In the genomic region with DNA sequence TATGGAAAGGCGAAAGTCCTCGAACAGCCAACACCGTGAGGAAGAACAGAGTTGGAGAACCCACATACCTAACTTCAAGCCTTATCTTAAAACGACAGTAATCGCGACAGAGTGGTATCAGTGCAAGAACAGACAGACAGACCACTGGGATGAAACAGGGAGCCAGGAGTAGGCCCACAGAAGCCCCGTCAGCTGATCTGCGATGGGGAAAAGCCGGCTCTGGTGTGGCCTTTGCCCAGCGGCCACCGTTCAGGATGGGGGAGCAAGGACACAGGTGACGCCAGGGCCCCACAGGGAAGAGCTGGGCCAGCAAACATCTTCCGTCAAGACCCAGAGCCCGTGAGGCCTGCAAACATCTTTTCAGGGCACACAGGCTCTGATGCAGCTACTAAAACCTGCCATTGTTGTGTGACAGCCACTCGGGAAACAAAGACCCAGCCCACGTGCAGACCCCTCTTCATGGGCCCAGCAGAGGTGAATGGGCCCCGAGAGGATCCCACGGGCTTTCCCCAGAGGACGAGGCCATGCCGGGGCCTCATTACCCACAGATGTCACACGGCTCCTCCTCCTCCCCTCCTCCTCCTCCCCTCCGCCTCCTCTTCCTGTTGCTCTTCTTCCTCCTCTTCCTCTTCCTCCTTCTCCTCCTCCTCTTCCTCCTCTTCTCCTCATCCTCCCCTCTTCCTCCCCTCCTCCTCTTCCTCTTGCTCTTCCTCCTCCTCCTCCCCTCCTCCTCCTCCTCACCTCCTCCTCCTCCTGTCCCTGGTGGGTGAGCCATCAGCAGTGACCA, we compare ENCODE assay signal across 1 cellular context.
A peak's percentile ranks its signal among the peaks of the same experiment; 100 is the strongest.
TF ChIP-seq lines count a peak whose summit lies in the region.

No MANE protein-coding gene starts in this region.

TF ChIP-seq in K562, 482 proteins besides CTCF, POLR2A, EP300 and RAD21 (continued from another document and continues in another):
- TF ChIP-seq, protein P1, sequence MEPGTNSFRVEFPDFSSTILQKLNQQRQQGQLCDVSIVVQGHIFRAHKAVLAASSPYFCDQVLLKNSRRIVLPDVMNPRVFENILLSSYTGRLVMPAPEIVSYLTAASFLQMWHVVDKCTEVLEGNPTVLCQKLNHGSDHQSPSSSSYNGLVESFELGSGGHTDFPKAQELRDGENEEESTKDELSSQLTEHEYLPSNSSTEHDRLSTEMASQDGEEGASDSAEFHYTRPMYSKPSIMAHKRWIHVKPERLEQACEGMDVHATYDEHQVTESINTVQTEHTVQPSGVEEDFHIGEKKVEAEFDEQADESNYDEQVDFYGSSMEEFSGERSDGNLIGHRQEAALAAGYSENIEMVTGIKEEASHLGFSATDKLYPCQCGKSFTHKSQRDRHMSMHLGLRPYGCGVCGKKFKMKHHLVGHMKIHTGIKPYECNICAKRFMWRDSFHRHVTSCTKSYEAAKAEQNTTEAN (CRISPR knock-in tag; IDR thresholded peaks at IDR 0.05): no peak
- no peak for TF ChIP-seq CBX5 (IDR thresholded peaks at IDR 0.05; ENCODE audit: borderline replicate concordance, low read depth)
- TF ChIP-seq CBFA2T3 (IDR thresholded peaks at IDR 0.05): peak; percentile 89
- TF ChIP-seq GTF2A2 (tag; IDR thresholded peaks at IDR 0.05): no peak
- TF ChIP-seq ZBTB9 (CRISPR knock-in tag; IDR thresholded peaks at IDR 0.05): no peak
- TF ChIP-seq ZNF639 (CRISPR knock-in tag; conservative IDR thresholded peaks at IDR 0.05 in 1 of 2, IDR thresholded peaks at IDR 0.05 in 1 of 2): no peak; a peak in 1 of 4 replicates
- TF ChIP-seq, protein P2, sequence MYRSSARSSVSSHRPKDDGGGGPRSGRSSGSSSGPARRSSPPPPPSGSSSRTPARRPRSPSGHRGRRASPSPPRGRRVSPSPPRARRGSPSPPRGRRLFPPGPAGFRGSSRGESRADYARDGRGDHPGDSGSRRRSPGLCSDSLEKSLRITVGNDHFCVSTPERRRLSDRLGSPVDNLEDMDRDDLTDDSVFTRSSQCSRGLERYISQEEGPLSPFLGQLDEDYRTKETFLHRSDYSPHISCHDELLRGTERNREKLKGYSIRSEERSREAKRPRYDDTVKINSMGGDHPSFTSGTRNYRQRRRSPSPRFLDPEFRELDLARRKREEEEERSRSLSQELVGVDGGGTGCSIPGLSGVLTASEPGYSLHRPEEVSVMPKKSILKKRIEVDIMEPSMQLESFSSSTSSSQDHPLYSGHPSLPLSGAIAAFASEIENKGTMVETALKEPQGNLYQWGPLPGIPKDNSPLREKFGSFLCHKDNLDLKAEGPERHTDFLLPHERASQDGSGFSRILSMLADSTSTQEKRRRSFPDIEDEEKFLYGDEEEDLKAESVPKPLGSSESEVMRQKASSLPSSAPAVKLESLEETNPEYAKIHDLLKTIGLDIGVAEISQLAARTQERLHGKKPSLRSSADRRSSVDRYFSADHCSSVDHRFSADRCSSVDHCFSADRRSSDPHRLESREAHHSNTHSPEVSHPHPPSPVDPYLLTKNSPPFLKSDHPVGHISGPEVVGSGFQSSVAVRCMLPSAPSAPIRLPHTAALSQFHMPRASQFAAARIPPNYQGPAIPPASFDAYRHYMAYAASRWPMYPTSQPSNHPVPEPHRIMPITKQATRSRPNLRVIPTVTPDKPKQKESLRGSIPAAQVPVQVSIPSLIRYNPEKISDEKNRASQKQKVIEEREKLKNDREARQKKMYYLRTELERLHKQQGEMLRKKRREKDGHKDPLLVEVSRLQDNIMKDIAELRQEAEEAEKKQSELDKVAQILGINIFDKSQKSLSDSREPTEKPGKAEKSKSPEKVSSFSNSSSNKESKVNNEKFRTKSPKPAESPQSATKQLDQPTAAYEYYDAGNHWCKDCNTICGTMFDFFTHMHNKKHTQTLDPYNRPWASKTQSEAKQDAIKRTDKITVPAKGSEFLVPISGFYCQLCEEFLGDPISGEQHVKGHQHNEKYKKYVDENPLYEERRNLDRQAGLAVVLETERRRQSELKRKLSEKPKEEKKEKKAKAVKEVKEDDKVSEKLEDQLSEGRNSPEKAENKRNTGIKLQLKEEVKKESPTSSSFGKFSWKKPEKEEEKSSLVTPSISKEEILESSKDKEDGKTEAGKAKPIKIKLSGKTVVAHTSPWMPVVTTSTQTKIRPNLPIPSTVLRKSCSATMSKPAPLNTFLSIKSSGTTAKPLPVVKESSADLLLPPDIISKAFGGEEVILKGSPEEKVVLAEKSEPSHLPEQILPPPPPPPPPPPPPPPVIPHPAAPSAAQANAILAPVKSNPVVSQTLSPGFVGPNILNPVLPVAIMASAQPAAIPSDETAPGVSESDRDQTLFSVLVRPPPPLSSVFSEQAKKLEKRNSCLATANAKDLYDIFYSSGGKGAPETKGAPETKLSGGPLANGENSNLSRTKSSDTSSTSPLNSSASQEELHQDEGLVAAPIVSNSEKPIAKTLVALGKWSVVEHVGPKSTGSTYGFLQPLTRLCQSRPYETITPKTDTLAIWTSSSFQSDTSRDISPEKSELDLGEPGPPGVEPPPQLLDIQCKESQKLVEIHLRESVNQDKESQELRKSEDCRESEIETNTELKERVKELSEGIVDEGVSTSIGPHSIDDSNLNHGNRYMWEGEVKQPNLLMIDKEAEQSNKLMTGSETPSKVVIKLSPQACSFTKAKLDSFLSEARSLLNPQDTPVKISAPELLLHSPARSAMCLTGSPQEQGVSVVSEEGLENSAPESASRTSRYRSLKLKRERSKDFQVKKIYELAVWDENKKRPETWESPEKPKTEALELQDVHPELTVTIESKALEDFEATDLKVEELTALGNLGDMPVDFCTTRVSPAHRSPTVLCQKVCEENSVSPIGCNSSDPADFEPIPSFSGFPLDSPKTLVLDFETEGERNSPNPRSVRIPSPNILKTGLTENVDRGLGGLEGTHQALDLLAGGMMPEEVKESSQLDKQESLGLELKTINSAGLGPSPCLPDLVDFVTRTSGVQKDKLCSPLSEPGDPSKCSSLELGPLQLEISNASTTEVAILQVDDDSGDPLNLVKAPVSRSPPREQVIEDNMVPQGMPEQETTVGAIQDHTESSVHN (IDR thresholded peaks at IDR 0.05; ENCODE audit: borderline replicate concordance in 1 of 2, low read depth in 1 of 2): no peak
- TF ChIP-seq E2F3 (CRISPR knock-in tag; IDR thresholded peaks at IDR 0.05): no peak
- TF ChIP-seq ETV6 (IDR thresholded peaks at IDR 0.05; ENCODE audit: borderline replicate concordance in 1 of 2, low read depth in 2 of 2, low read length in 1 of 2): peak in 1 of 2 experiments; percentile 74; a peak in 2 of 4 replicates
- no peak for TF ChIP-seq ETV6 (CRISPR knock-in tag; IDR thresholded peaks at IDR 0.05; ENCODE audit: borderline replicate concordance)
- TF ChIP-seq MAX (CRISPR knock-in tag; IDR thresholded peaks at IDR 0.05): no peak
- no peak for TF ChIP-seq MYC (IDR thresholded peaks at IDR 0.05; ENCODE audit: low read depth, low read length)
- TF ChIP-seq MYC (CRISPR knock-in tag; IDR thresholded peaks at IDR 0.05; ENCODE audit: borderline replicate concordance, low read depth): no peak
- TF ChIP-seq CHD1 (IDR thresholded peaks at IDR 0.05; ENCODE audit: low read length): no peak
- no peak for TF ChIP-seq ZNF609 (CRISPR knock-in tag; IDR thresholded peaks at IDR 0.05; ENCODE audit: borderline replicate concordance)
- no peak for TF ChIP-seq DACH1 (IDR thresholded peaks at IDR 0.05; ENCODE audit: partially characterized antibody)
- TF ChIP-seq MECOM (CRISPR knock-in tag; IDR thresholded peaks at IDR 0.05): no peak
- TF ChIP-seq MYNN (IDR thresholded peaks at IDR 0.05): no peak
- no peak for TF ChIP-seq MYNN (CRISPR knock-in tag; IDR thresholded peaks at IDR 0.05)
- no peak for TF ChIP-seq E2F4 (CRISPR knock-in tag; IDR thresholded peaks at IDR 0.05; ENCODE audit: low read depth)
- no peak for TF ChIP-seq ILK (tag; IDR thresholded peaks at IDR 0.05; ENCODE audit: borderline replicate concordance, low read depth)
- TF ChIP-seq ZEB2 (IDR thresholded peaks at IDR 0.05): no peak; the same call in 1 of the 2 replicates
- no peak for TF ChIP-seq ZNF507 (tag; conservative IDR thresholded peaks at IDR 0.05)
- TF ChIP-seq E2F5 (CRISPR knock-in tag; IDR thresholded peaks at IDR 0.05): no peak
- TF ChIP-seq BRF1 (IDR thresholded peaks at IDR 0.05; ENCODE audit: borderline replicate concordance, extremely low read depth, insufficient read length): no peak
- no peak for TF ChIP-seq TCF7L2 (IDR thresholded peaks at IDR 0.05; ENCODE audit: low read depth, low read length)
- no peak for TF ChIP-seq ZNF232 (CRISPR knock-in tag; IDR thresholded peaks at IDR 0.05)
- TF ChIP-seq CBX1 (IDR thresholded peaks at IDR 0.05; ENCODE audit: low read depth): no peak
- TF ChIP-seq MTA2 (IDR thresholded peaks at IDR 0.05; ENCODE audit: low read depth): peak; percentile 70
- no peak for TF ChIP-seq FOXP1 (CRISPR knock-in tag; IDR thresholded peaks at IDR 0.05)
- TF ChIP-seq, protein P3, sequence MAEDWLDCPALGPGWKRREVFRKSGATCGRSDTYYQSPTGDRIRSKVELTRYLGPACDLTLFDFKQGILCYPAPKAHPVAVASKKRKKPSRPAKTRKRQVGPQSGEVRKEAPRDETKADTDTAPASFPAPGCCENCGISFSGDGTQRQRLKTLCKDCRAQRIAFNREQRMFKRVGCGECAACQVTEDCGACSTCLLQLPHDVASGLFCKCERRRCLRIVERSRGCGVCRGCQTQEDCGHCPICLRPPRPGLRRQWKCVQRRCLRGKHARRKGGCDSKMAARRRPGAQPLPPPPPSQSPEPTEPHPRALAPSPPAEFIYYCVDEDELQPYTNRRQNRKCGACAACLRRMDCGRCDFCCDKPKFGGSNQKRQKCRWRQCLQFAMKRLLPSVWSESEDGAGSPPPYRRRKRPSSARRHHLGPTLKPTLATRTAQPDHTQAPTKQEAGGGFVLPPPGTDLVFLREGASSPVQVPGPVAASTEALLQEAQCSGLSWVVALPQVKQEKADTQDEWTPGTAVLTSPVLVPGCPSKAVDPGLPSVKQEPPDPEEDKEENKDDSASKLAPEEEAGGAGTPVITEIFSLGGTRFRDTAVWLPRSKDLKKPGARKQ (CRISPR knock-in tag; IDR thresholded peaks at IDR 0.05): no peak
